Comparison of ENCODE assay signal across 9 cellular contexts in genomic region chr13:107124129-107124718, GRCh38.
DNase-seq lines count a peak whose midpoint lies in the region; ATAC-seq and TF ChIP-seq lines count a peak whose summit lies in the region.
"Had no signal": no experiment of that assay in that cellular context is flagged by ENCODE, and none has a peak within 500 bp of the region (broad histone marks: within the 10 kb centered on the region; RNA-seq: fewer than 3 reads in every experiment).

No MANE protein-coding gene starts in this region.

- no peak overlapping the region for H3K27ac ChIP-seq in dorsolateral prefrontal cortex
- H3K27ac ChIP-seq: KMS-11 had no signal

- no peak overlapping the region for H3K27ac Mint-ChIP-seq in progenitor cell of endocrine pancreas

- TF ChIP-seq CTCF in GM12873 (IDR thresholded peaks at IDR 0.05; ENCODE audit: insufficient read depth, low read depth, low read length, missing control alignments) (peak; percentile 21), dorsolateral prefrontal cortex (IDR thresholded peaks at IDR 0.05 in 54 of 56, conservative IDR thresholded peaks at IDR 0.05 in 2 of 56; ENCODE audit: low read depth in 1 of 56, partially characterized antibody in 56 of 56) (peak; percentile 39 to 82 (median 67)), progenitor cell of endocrine pancreas (IDR thresholded peaks at IDR 0.05; ENCODE audit: unreplicated experiment) (peak; percentile 83)

- peaks cover 18% of the 10 kb centered on the region for H3K9me3 Mint-ChIP-seq in progenitor cell of endocrine pancreas (ENCODE audit: low read depth)

- no peak overlapping the region for H3K4me3 ChIP-seq in dorsolateral prefrontal cortex

- H3K27me3 Mint-ChIP-seq in progenitor cell of endocrine pancreas: peaks cover 15% of the 10 kb centered on the region

- intact Hi-C loops in dorsolateral prefrontal cortex (cut with DNase I): no loop called here

- no peak for ATAC-seq in GM18498 (IDR thresholded peaks at IDR 0.05; ENCODE audit: unreplicated experiment)
- ATAC-seq in GM18867 (IDR thresholded peaks at IDR 0.05; ENCODE audit: unreplicated experiment): no peak

- no peaks in the 10 kb centered on the region for H3K27me3 ChIP-seq in dorsolateral prefrontal cortex

- DNase-seq in NCI-H1694 treated with DMSO at 0.1 percent for 48 hours (lab: John Stamatoyannopoulos, UW) (peak; percentile 70), dorsolateral prefrontal cortex (no peak), progenitor cell of endocrine pancreas (ENCODE audit: low spot score, unreplicated experiment) (no peak)
- no peak for DNase-seq in activated CD8-positive, alpha-beta memory T cell treated with anti-CD3 and anti-CD28 coated beads, Interleukin-2, amount 50 U/mL, for 4 hours
- no peak for DNase-seq in stimulated activated CD4-positive, alpha-beta T cell treated with anti-CD3 and anti-CD28 coated beads, Interleukin-15, amount 100 ng/mL, for 24 hours

- H3K4me1 Mint-ChIP-seq in progenitor cell of endocrine pancreas (ENCODE audit: low read depth): peaks cover 2% of the 10 kb centered on the region

- peaks cover 5% of the 10 kb centered on the region for H3K36me3 Mint-ChIP-seq in progenitor cell of endocrine pancreas (ENCODE audit: insufficient read depth)

- H3K4me3 Mint-ChIP-seq in progenitor cell of endocrine pancreas (ENCODE audit: low read depth): no peak overlapping the region

Comparison
In these comparisons a context has a peak if more than half of its experiments do, and no peak if none do; other contexts are left out.
1. CTCF ChIP-seq: peak in every context shown above with its lines; median percentile 83 in progenitor cell of endocrine pancreas; 67 in dorsolateral prefrontal cortex; 21 in GM12873.